Comparison of ENCODE assay signal across 12 cellular contexts in the genomic region with DNA sequence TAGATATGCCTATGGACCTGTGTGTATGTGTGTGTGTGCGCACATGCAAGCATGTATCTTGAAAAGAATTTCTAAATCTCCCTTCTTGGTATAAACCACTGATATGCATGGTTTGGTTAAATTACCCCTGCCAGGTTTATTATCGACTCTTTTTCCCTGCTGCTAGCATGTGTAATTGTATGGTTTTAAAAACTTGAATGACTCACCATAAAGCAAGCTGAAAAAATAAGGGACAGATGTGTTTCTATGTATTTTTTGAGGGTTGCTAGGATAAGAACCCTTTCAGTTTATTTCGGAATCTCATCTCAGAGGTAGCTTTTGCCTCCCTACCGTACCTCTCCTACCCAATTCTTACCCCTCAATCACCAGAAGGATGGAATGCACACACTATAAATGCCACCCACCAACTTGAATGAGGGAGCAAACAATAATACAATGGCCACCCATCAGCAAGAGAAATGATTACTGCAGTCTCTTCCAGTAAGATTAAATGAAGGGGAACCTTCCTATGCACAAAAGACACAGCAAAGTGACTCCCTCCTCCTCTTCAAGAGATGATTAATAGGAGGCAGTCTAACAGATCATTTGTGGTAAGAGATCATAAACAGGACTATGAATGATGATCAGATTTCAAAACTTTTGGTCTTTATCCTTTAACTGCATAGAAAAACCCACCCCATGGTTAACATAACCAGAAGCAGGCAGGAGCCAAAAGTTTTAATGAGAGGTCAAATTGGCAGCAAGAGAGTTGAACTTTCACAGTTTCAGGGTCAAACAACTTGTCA.
DNase-seq lines count a peak whose midpoint lies in the region; ATAC-seq, FAIRE-seq and TF ChIP-seq lines count a peak whose summit lies in the region.
"Had no signal": no experiment of that assay in that cellular context is flagged by ENCODE, and none has a peak within 500 bp of the region (broad histone marks: within the 10 kb centered on the region; RNA-seq: fewer than 3 reads in every experiment).

No MANE protein-coding gene starts in this region.

- H3K36me3 ChIP-seq in GM12878 (ENCODE audit: control insufficient read depth in 2 of 2, insufficient read depth in 2 of 2, low read length in 1 of 2) (no peaks in the 10 kb centered on the region), osteoblast (ENCODE audit: insufficient read depth, low read length) (no peaks in the 10 kb centered on the region)

- 22% methylated on average over 4 of the region's 4 CpGs for WGBS in GM12878 (ENCODE audit: insufficient coverage, insufficient replicate concordance, low lambda C conversion rate, missing lambda C conversion rate)

- H3K79me2 ChIP-seq in GM12878 (ENCODE audit: control insufficient read depth, insufficient read depth, low read length) (no peaks in the 10 kb centered on the region), osteoblast (ENCODE audit: insufficient read depth, low read length) (no peaks in the 10 kb centered on the region)

- RAD21 ChIA-PET in GM12878 (lab: Charles Lee; ENCODE audit: unreplicated experiment), result interaction anchor here (1.0 to 1.4 kb wide), 5 partner anchors 9 to 187 kb away, joined by 3 to 5 read pairs (median 4); no protein-coding TSS in a partner anchor

- no peak for TF ChIP-seq EP300 in GM12878 (IDR thresholded peaks at IDR 0.05; ENCODE audit: borderline replicate concordance in 1 of 2, control insufficient read depth in 1 of 2, low read depth in 2 of 2, low read length in 2 of 2)

- H3K9me3 ChIP-seq in GM12878 (replicated peaks; ENCODE audit: control insufficient read depth, insufficient read depth, low read length), result no peaks in the 10 kb centered on the region
- no peaks in the 10 kb centered on the region for H3K9me3 ChIP-seq in osteoblast (ENCODE audit: low read depth, low read length)

- no peak for FAIRE-seq in GM12878 (lab: Jason Lieb, UNC)

- no peak overlapping the region for H3K4me2 ChIP-seq in GM12878 (ENCODE audit: control insufficient read depth, insufficient read depth)
- H3K4me2 ChIP-seq in osteoblast (ENCODE audit: insufficient read depth, low read length), result peak overlapping the region; percentile 83

- H3K4me1 ChIP-seq in GM12878 (ENCODE audit: control insufficient read depth, insufficient read depth, low read length) (no peaks in the 10 kb centered on the region), osteoblast (ENCODE audit: insufficient read depth, low read length) (peaks cover 11% of the 10 kb centered on the region)

- in situ Hi-C loops in GM12878 (cut with MboI), result no loop called here

- POLR2A ChIA-PET in GM12878 (lab: Charles Lee), result interaction anchor here (1.3 kb wide), 1 partner anchor 12 kb away, joined by 3 read pairs; no protein-coding TSS in a partner anchor

- no peak for TF ChIP-seq POLR2A in GM12878 (IDR thresholded peaks at IDR 0.05; ENCODE audit: low read depth, low read length)

- H2AFZ ChIP-seq in GM12878 (ENCODE audit: control insufficient read depth, low read depth, low read length) (no peak overlapping the region), osteoblast (ENCODE audit: low read length) (peak overlapping the region; percentile 44)

- BruUV-seq in GM12878 (replicated peaks; lab: Mats Ljungman, UMichigan), result no TSS peak

- intact Hi-C loops in GM12878 (cut with micrococcal nuclease; ENCODE audit: unreplicated experiment) (no loop called here), Right ventricle myocardium inferior (cut with DNase I) (no loop called here)

- no peak overlapping the region for H3K9ac ChIP-seq in GM12878 (ENCODE audit: control insufficient read depth, insufficient read depth, low read length)

- H3K27ac ChIP-seq in GM12878 (ENCODE audit: control insufficient read depth, insufficient read depth) (no peak overlapping the region), osteoblast (ENCODE audit: low read depth, low read length) (peak overlapping the region; percentile 65)

- DNase-seq in GM04503 (ENCODE audit: low read depth), result peak; percentile 61
- peak; percentile 83 for DNase-seq in NCI-H1694 treated with DMSO at 0.1 percent for 48 hours (lab: John Stamatoyannopoulos, UW)
- no peak for DNase-seq in GM12878 (ENCODE audit: low read depth, low spot score)
- DNase-seq in osteoblast (ENCODE audit: insufficient read length, low spot score, missing footprints), result no peak
- DNase-seq in activated T-cell treated with anti-CD3 and anti-CD28 coated beads for 4 hours, result no peak
- no peak for DNase-seq in Right ventricle myocardium inferior (ENCODE audit: missing footprints)
- DNase-seq: activated naive CD4-positive, alpha-beta T cell treated with anti-CD3 and anti-CD28 coated beads for 36 hours; CD4-positive, alpha-beta T cell; stimulated activated naive CD4-positive, alpha-beta T cell treated with Interleukin-2 at 50 U/mL for 16 hours had no signal

- H3K4me3 ChIP-seq in GM12878, result no peak overlapping the region
- peak overlapping the region; percentile 37 for H3K4me3 ChIP-seq in osteoblast (ENCODE audit: insufficient read depth, low read length)
- H3K4me3 ChIP-seq: lung had no signal

- H3K27me3 ChIP-seq in GM12878 (replicated peaks in 1 of 2; ENCODE audit: control insufficient read depth in 2 of 2, insufficient read depth in 2 of 2, low read length in 1 of 2) (no peaks in the 10 kb centered on the region), osteoblast (ENCODE audit: insufficient read depth, low read length) (no peaks in the 10 kb centered on the region)

- SMC1A ChIA-PET in GM12878 (lab: Charles Lee; ENCODE audit: uncharacterized antibody, unreplicated experiment), result interaction anchor here (0.8 to 1.9 kb wide), 10 partner anchors 9 to 170 kb away, joined by 3 to 8 read pairs (median 3); no protein-coding TSS in a partner anchor

- CTCF ChIA-PET in GM12878 (lab: Yijun Ruan, JAX), result interaction anchor here (1.4 kb wide), 1 partner anchor 9 kb away, joined by 7 read pairs; no protein-coding TSS in a partner anchor

- H4K20me1 ChIP-seq in GM12878 (ENCODE audit: control insufficient read depth, insufficient read depth) (no peaks in the 10 kb centered on the region), osteoblast (ENCODE audit: insufficient read depth, low read length) (no peaks in the 10 kb centered on the region)

- TF ChIP-seq CTCF in GM12878 (IDR thresholded peaks at IDR 0.05 in 2 of 3, conservative IDR thresholded peaks at IDR 0.05 in 1 of 3; ENCODE audit: control insufficient read depth in 2 of 3, extremely low read depth in 1 of 3, insufficient read depth in 1 of 3, low read depth in 3 of 3, low read length in 3 of 3) (no peak), osteoblast (IDR thresholded peaks at IDR 0.05; ENCODE audit: extremely low read depth, low read depth, low read length) (no peak)

- no peak for TF ChIP-seq RAD21 in GM12878 (IDR thresholded peaks at IDR 0.05; ENCODE audit: insufficient read depth, low read depth, low read length)

- ATAC-seq in GM12878 (peak; percentile 16), HG03354 (IDR thresholded peaks at IDR 0.05; ENCODE audit: poor library complexity, severe bottlenecking, unreplicated experiment) (no peak), Right ventricle myocardium inferior (no peak)
- ATAC-seq: SK-N-SH treated with all-trans-retinoic acid at 6 μM for 48 hours had no signal

TF ChIP-seq in GM12878, 131 proteins besides CTCF, POLR2A, EP300 and RAD21:
- TF ChIP-seq NR2F1 (conservative IDR thresholded peaks at IDR 0.05) (peak; percentile 46; the same call in 1 of the 2 replicates), ZSCAN29 (IDR thresholded peaks at IDR 0.05) (no peak), SPI1 (IDR thresholded peaks at IDR 0.05; ENCODE audit: borderline replicate concordance, insufficient read depth, low read depth, low read length) (no peak)
TF ChIP-seq in GM12878: peak in this region for 1.

Comparison
In these comparisons a context has a peak if more than half of its experiments do, and no peak if none do; other contexts are left out.
1. DNase-seq: peak in GM04503 (single experiment) and NCI-H1694 treated with DMSO at 0.1 percent for 48 hours (single experiment); none in GM12878 (single experiment), osteoblast (single experiment), activated T-cell treated with anti-CD3 and anti-CD28 coated beads for 4 hours (single experiment) and Right ventricle myocardium inferior (single experiment).